10 cellular contexts compared by ENCODE assay signal in the genomic region with DNA sequence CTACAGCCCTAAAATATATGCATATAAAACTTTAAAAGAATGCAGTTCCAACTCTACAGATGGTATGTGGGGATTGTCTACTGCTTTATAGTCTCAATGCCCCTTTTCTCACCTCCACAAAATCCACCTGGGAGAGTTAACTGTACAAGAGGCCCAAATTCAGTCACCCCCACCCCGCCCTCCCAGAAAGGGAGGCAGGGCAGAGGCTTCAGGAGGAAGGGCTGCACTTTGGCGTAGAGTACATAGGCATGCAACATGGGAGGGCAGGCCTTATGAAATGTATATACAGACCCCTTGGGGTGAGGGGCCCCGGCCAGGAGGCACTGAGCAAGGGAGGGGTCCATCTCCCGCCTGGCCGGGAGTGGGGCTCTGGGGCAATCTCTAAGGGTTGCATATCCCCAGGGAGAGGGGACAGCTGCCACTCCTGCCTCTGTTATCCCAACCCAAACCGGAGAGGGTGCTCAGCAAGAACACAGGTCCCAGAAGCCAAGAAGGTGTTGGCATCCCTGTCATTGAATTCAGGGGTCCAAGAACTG. TPM values are rescaled to one million over a fixed set of nuclear protein-coding genes. Genes with fewer than 3 reads are reported as not detected.
DNase-seq lines count a peak whose midpoint lies in the region; ATAC-seq, FAIRE-seq and TF ChIP-seq lines count a peak whose summit lies in the region.
"Had no signal": no experiment of that assay in that cellular context is flagged by ENCODE, and none has a peak within 500 bp of the region (broad histone marks: within the 10 kb centered on the region; RNA-seq: fewer than 3 reads in every experiment).

No MANE protein-coding gene starts in this region.

- no peaks in the 10 kb centered on the region for H3K9me3 ChIP-seq in HepG2 (ENCODE audit: low read length)
- no peaks in the 10 kb centered on the region for H3K9me3 ChIP-seq in tibial artery

- H2AFZ ChIP-seq in HepG2 (ENCODE audit: low read length): no peak overlapping the region

- no peak for ATAC-seq in activated T-cell treated with anti-CD3 and anti-CD28 coated beads, Interleukin-2, amount 50 U/mL, for 72 hours (replicated peaks in 1 of 2)
- no peak for ATAC-seq in HepG2
- no peak for ATAC-seq in HG03039 (IDR thresholded peaks at IDR 0.05; ENCODE audit: unreplicated experiment)

- peaks cover 48% of the 10 kb centered on the region for H3K4me1 ChIP-seq in HepG2 (ENCODE audit: insufficient read depth, low read length)
- peaks cover 0 to 36% (median 22%) of the 10 kb centered on the region in 4 donors for H3K4me1 ChIP-seq in tibial artery

- 83% methylated on average over 4 of the region's 6 CpGs for WGBS in HepG2 (ENCODE audit: low lambda C conversion rate)

- peak overlapping the region; percentile 92 for H3K4me2 ChIP-seq in HepG2 (ENCODE audit: low read depth, low read length)

- BruUV-seq in HepG2 (replicated peaks; lab: Mats Ljungman, UMichigan): no TSS peak

- intact Hi-C loops in HepG2 (cut with micrococcal nuclease; ENCODE audit: unreplicated experiment) (no loop called here), tibial artery (cut with DNase I; ENCODE audit: low total_unique reads) (loop anchor here (5.0 kb wide), 3 partner anchors 34 to 99 kb away; a partner anchor contains a TSS)

- CTCF ChIA-PET in HepG2 (lab: Yijun Ruan, JAX; ENCODE audit: low intra/inter-chr PET ratio, low total read pairs): interaction anchor here (1.2 to 3.7 kb wide), 3 partner anchors 10 to 55 kb away, joined by 3 to 24 read pairs (median 4); no protein-coding TSS in a partner anchor

- peaks cover 43% of the 10 kb centered on the region for H3K4me1 Mint-ChIP-seq in activated T-cell treated with anti-CD3 and anti-CD28 coated beads, Interleukin-2, amount 50 U/mL, for 72 hours (ENCODE audit: low read depth)
- H3K4me1 Mint-ChIP-seq in activated naive CD8-positive, alpha-beta T cell treated with anti-CD3 and anti-CD28 coated beads for 36 hours: peaks cover 27% of the 10 kb centered on the region

- POLR2A ChIA-PET in HepG2 (lab: Yijun Ruan, JAX): interaction anchor here (8.3 kb wide), 1 partner anchor 10 kb away, joined by 148 read pairs; a partner anchor contains a TSS

- TF ChIP-seq CTCF in HepG2 (CRISPR knock-in tag; IDR thresholded peaks at IDR 0.05) (no peak), tibial artery (IDR thresholded peaks at IDR 0.05) (no peak)

- H3K4me3 Mint-ChIP-seq in activated T-cell treated with anti-CD3 and anti-CD28 coated beads, Interleukin-2, amount 50 U/mL, for 72 hours: peak overlapping the region; percentile 91 to 93
- H3K4me3 Mint-ChIP-seq in activated naive CD8-positive, alpha-beta T cell treated with anti-CD3 and anti-CD28 coated beads for 36 hours: peak overlapping the region; percentile 88

- no peak for FAIRE-seq in HepG2 (lab: Jason Lieb, UNC)

- H3K36me3 Mint-ChIP-seq in activated T-cell treated with anti-CD3 and anti-CD28 coated beads, Interleukin-2, amount 50 U/mL, for 72 hours (ENCODE audit: insufficient read depth in 2 of 2): peaks cover 2 to 9% of the 10 kb centered on the region in 2 donors
- peaks cover 23% of the 10 kb centered on the region for H3K36me3 Mint-ChIP-seq in activated naive CD8-positive, alpha-beta T cell treated with anti-CD3 and anti-CD28 coated beads for 36 hours

- H3K36me3 ChIP-seq in HepG2 (replicated peaks in 1 of 2; ENCODE audit: control insufficient read depth in 1 of 2, insufficient read depth in 2 of 2, low read length in 2 of 2): peaks cover 24 to 59% of the 10 kb centered on the region in 2 experiments
- H3K36me3 ChIP-seq in tibial artery: peaks cover 32 to 69% (median 63%) of the 10 kb centered on the region in 3 donors

- TF ChIP-seq POLR2A in HepG2 (IDR thresholded peaks at IDR 0.05; ENCODE audit: insufficient read depth in 1 of 2, low read depth in 2 of 2, low read length in 2 of 2): no peak

- no peaks in the 10 kb centered on the region for H3K27me3 Mint-ChIP-seq in activated T-cell treated with anti-CD3 and anti-CD28 coated beads, Interleukin-2, amount 50 U/mL, for 72 hours (ENCODE audit: low read depth)
- no peaks in the 10 kb centered on the region for H3K27me3 Mint-ChIP-seq in activated naive CD8-positive, alpha-beta T cell treated with anti-CD3 and anti-CD28 coated beads for 36 hours

- in situ Hi-C loops in HepG2 (cut with HindIII; ENCODE audit: extremely low pct_ligation_motif_present, low pct_unique_long_range_greater_than_20kb): loop anchor here (5.0 kb wide), 1 partner anchor 34 kb away; no protein-coding TSS in a partner anchor

- no peaks in the 10 kb centered on the region; a peak in 1 of 5 replicates for H3K27me3 ChIP-seq in HepG2 (ENCODE audit: control insufficient read depth in 1 of 2, insufficient read depth in 2 of 2, low read length in 2 of 2)
- H3K27me3 ChIP-seq in tibial artery: no peaks in the 10 kb centered on the region

- peak overlapping the region; percentile 96 for H3K27ac ChIP-seq in HepG2 (ENCODE audit: extremely low read length, insufficient read depth, low read length)
- peak overlapping the region; percentile 95 to 98 for H3K27ac ChIP-seq in tibial artery

- H3K9me3 Mint-ChIP-seq in activated T-cell treated with anti-CD3 and anti-CD28 coated beads, Interleukin-2, amount 50 U/mL, for 72 hours: no peaks in the 10 kb centered on the region
- H3K9me3 Mint-ChIP-seq in activated naive CD8-positive, alpha-beta T cell treated with anti-CD3 and anti-CD28 coated beads for 36 hours: no peaks in the 10 kb centered on the region

- peak overlapping the region; percentile 97 for H3K9ac ChIP-seq in HepG2 (ENCODE audit: insufficient read depth, low read depth, low read length)

- TF ChIP-seq EP300 in HepG2 (IDR thresholded peaks at IDR 0.05; ENCODE audit: low read depth in 2 of 2, low read length in 2 of 2) (no peak), HepG2 (CRISPR knock-in tag; IDR thresholded peaks at IDR 0.05; ENCODE audit: borderline replicate concordance) (no peak)

- TF ChIP-seq RAD21 in HepG2 (CRISPR knock-in tag; IDR thresholded peaks at IDR 0.05): no peak

- peak overlapping the region; percentile 92 for H3K27ac Mint-ChIP-seq in activated T-cell treated with anti-CD3 and anti-CD28 coated beads, Interleukin-2, amount 50 U/mL, for 72 hours
- H3K27ac Mint-ChIP-seq in activated naive CD8-positive, alpha-beta T cell treated with anti-CD3 and anti-CD28 coated beads for 36 hours: peak overlapping the region; percentile 89

- no peak for DNase-seq in activated T-cell treated with anti-CD3 and anti-CD28 coated beads, Interleukin-2, amount 50 U/mL, for 72 hours
- DNase-seq in activated T-cell treated with anti-CD3 and anti-CD28 coated beads, Interleukin-2, amount 50 U/mL, for 48 hours: no peak
- DNase-seq in activated naive CD8-positive, alpha-beta T cell treated with anti-CD3 and anti-CD28 coated beads for 36 hours: no peak
- no peak for DNase-seq in HepG2 (ENCODE audit: low spot score)
- no peak for DNase-seq in tibial artery
- DNase-seq in NCI-H2107 (lab: John Stamatoyannopoulos, UW): no peak
- DNase-seq in AML-193 (lab: John Stamatoyannopoulos, UW): no peak
- DNase-seq: activated CD8-positive, alpha-beta memory T cell treated with anti-CD3 and anti-CD28 coated beads, Interleukin-2, amount 50 U/mL, for 48 hours; NCI-H1930 had no signal

- peak overlapping the region; percentile 72 to 87 (median 80); a peak in 5 of 6 replicates for H3K4me3 ChIP-seq in HepG2 (replicated peaks in 1 of 3; ENCODE audit: insufficient read depth in 1 of 3, low read depth in 2 of 3, low read length in 3 of 3)
- peak overlapping the region; percentile 77 to 78 for H3K4me3 ChIP-seq in tibial artery

- peaks cover 20% of the 10 kb centered on the region for H3K79me2 ChIP-seq in HepG2 (ENCODE audit: insufficient read depth, low read length)

- H4K20me1 ChIP-seq in HepG2 (ENCODE audit: insufficient read depth, low read length): no peaks in the 10 kb centered on the region

RNA-seq across cellular contexts. Expression of a gene that starts 1.3 kb away (rescaled TPM):
- total RNA-seq in activated T-cell treated with anti-CD3 and anti-CD28 coated beads, Interleukin-2, amount 50 U/mL, for 72 hours: 10 to 100 TPM; 43.6 to 45.3 TPM
- total RNA-seq in activated naive CD8-positive, alpha-beta T cell treated with anti-CD3 and anti-CD28 coated beads for 36 hours: 10 to 100 TPM; 24.2 to 25.1 TPM
- total RNA-seq in HepG2 (2016; rRNA removed; fragmentation: Illumina TruSeq; extraction: Trizol): 20.3 and 21.3 TPM in 2 replicates
- 3.2 and 3.5 TPM in 2 replicates for total RNA-seq in HepG2 (2016; cell fraction: cytosol; rRNA removed; fragmentation: Illumina TruSeq; extraction: Trizol; ENCODE audit: low read depth)
- total RNA-seq in HepG2 (2016; cell fraction: insoluble cytoplasmic fraction; rRNA removed; fragmentation: Illumina TruSeq; extraction: Trizol): 19.3 and 19.4 TPM in 2 replicates
- 14.9 and 16.1 TPM in 2 replicates for total RNA-seq in HepG2 (2016; cell fraction: membrane; rRNA removed; fragmentation: Illumina TruSeq; extraction: Trizol)
- 10.9 and 15.3 TPM in 2 replicates for total RNA-seq in HepG2 (2016; cell fraction: nucleus; rRNA removed; fragmentation: Illumina TruSeq; extraction: Trizol)
- 21.8 and 24.3 TPM in 2 replicates for polyA plus RNA-seq in HepG2 (2011; rRNA removed)
- 16.5 and 18.4 TPM in 2 replicates for polyA plus RNA-seq in HepG2 (2011; cell fraction: cytosol; rRNA removed)
- polyA plus RNA-seq in HepG2 (2011; cell fraction: nucleus; rRNA removed): 31.3 and 35.1 TPM in 2 replicates
- polyA plus RNA-seq in HepG2 (2012): 16.9 and 18.8 TPM in 2 replicates
- polyA plus RNA-seq in HepG2 (2016; cell fraction: cytosol; fragmentation: Illumina TruSeq; extraction: Trizol; ENCODE audit: low read depth): 3.3 TPM in 2 replicates
- polyA plus RNA-seq in HepG2 (2016; cell fraction: insoluble cytoplasmic fraction; fragmentation: Illumina TruSeq; extraction: Trizol; ENCODE audit: low read depth): 23.0 and 27.3 TPM in 2 replicates
- 11.9 and 12.7 TPM in 2 replicates for polyA plus RNA-seq in HepG2 (2016; cell fraction: membrane; fragmentation: Illumina TruSeq; extraction: Trizol; ENCODE audit: low read depth)
- 25.6 and 27.8 TPM in 2 replicates for polyA plus RNA-seq in HepG2 (2016; cell fraction: nucleus; fragmentation: Illumina TruSeq; extraction: Trizol; ENCODE audit: insufficient read depth, low read depth)
- polyA minus RNA-seq in HepG2 (2011; rRNA and poly(A)+ RNA removed; ENCODE audit: low replicate concordance): 20.6 and 39.8 TPM in 2 replicates
- polyA minus RNA-seq in HepG2 (2011; cell fraction: cytosol; rRNA and poly(A)+ RNA removed): 12.1 and 13.1 TPM in 2 replicates
- 11.5 and 15.9 TPM in 2 replicates for polyA minus RNA-seq in HepG2 (2011; cell fraction: nucleus; rRNA and poly(A)+ RNA removed)

RNA-seq across cellular contexts. Expression of a gene that starts 7.0 kb away (rescaled TPM):
- total RNA-seq in activated T-cell treated with anti-CD3 and anti-CD28 coated beads, Interleukin-2, amount 50 U/mL, for 72 hours: 10 to 100 TPM; 28.0 to 48.0 TPM
- 10 to 100 TPM; 12.2 to 13.2 TPM for total RNA-seq in activated naive CD8-positive, alpha-beta T cell treated with anti-CD3 and anti-CD28 coated beads for 36 hours
- total RNA-seq in HepG2 (2016; rRNA removed; fragmentation: Illumina TruSeq; extraction: Trizol): 7.3 and 16.3 TPM in 2 replicates
- total RNA-seq in HepG2 (2016; cell fraction: cytosol; rRNA removed; fragmentation: Illumina TruSeq; extraction: Trizol; ENCODE audit: low read depth): 2.0 and 2.1 TPM in 2 replicates
- total RNA-seq in HepG2 (2016; cell fraction: insoluble cytoplasmic fraction; rRNA removed; fragmentation: Illumina TruSeq; extraction: Trizol): 5.9 and 16.8 TPM in 2 replicates
- 2.1 and 2.2 TPM in 2 replicates for total RNA-seq in HepG2 (2016; cell fraction: membrane; rRNA removed; fragmentation: Illumina TruSeq; extraction: Trizol)
- 16.4 and 17.3 TPM in 2 replicates for total RNA-seq in HepG2 (2016; cell fraction: nucleus; rRNA removed; fragmentation: Illumina TruSeq; extraction: Trizol)
- 31.9 and 40.0 TPM in 2 replicates for polyA plus RNA-seq in HepG2 (2011; rRNA removed)
- polyA plus RNA-seq in HepG2 (2011; cell fraction: cytosol; rRNA removed): 30.4 and 31.5 TPM in 2 replicates
- 31.2 and 36.7 TPM in 2 replicates for polyA plus RNA-seq in HepG2 (2011; cell fraction: nucleus; rRNA removed)
- polyA plus RNA-seq in HepG2 (2012): 17.1 and 23.1 TPM in 2 replicates
- 0.68 and 0.86 TPM in 2 replicates for polyA plus RNA-seq in HepG2 (2016; cell fraction: cytosol; fragmentation: Illumina TruSeq; extraction: Trizol; ENCODE audit: low read depth)
- polyA plus RNA-seq in HepG2 (2016; cell fraction: insoluble cytoplasmic fraction; fragmentation: Illumina TruSeq; extraction: Trizol; ENCODE audit: low read depth): 5.1 and 5.5 TPM in 2 replicates
- polyA plus RNA-seq in HepG2 (2016; cell fraction: membrane; fragmentation: Illumina TruSeq; extraction: Trizol; ENCODE audit: low read depth): 1.1 and 1.3 TPM in 2 replicates
- 22.7 and 24.2 TPM in 2 replicates for polyA plus RNA-seq in HepG2 (2016; cell fraction: nucleus; fragmentation: Illumina TruSeq; extraction: Trizol; ENCODE audit: insufficient read depth, low read depth)
- polyA minus RNA-seq in HepG2 (2011; rRNA and poly(A)+ RNA removed; ENCODE audit: low replicate concordance): 25.2 and 29.8 TPM in 2 replicates
- 12.7 and 15.3 TPM in 2 replicates for polyA minus RNA-seq in HepG2 (2011; cell fraction: cytosol; rRNA and poly(A)+ RNA removed)
- polyA minus RNA-seq in HepG2 (2011; cell fraction: nucleus; rRNA and poly(A)+ RNA removed): 12.6 and 15.4 TPM in 2 replicates

RNA-seq across cellular contexts. Expression of a gene that starts 7.7 kb away (rescaled TPM):
- 10 to 100 TPM; 55.8 to 58.6 TPM for total RNA-seq in activated T-cell treated with anti-CD3 and anti-CD28 coated beads, Interleukin-2, amount 50 U/mL, for 72 hours
- total RNA-seq in activated naive CD8-positive, alpha-beta T cell treated with anti-CD3 and anti-CD28 coated beads for 36 hours: 10 to 100 TPM; 34.7 to 38.4 TPM
- 52.0 and 55.0 TPM in 2 replicates for total RNA-seq in HepG2 (2016; rRNA removed; fragmentation: Illumina TruSeq; extraction: Trizol)
- total RNA-seq in HepG2 (2016; cell fraction: cytosol; rRNA removed; fragmentation: Illumina TruSeq; extraction: Trizol; ENCODE audit: low read depth): 10.4 and 11.4 TPM in 2 replicates
- 43.4 and 62.0 TPM in 2 replicates for total RNA-seq in HepG2 (2016; cell fraction: insoluble cytoplasmic fraction; rRNA removed; fragmentation: Illumina TruSeq; extraction: Trizol)
- total RNA-seq in HepG2 (2016; cell fraction: membrane; rRNA removed; fragmentation: Illumina TruSeq; extraction: Trizol): 32.4 and 34.5 TPM in 2 replicates
- 38.5 and 42.7 TPM in 2 replicates for total RNA-seq in HepG2 (2016; cell fraction: nucleus; rRNA removed; fragmentation: Illumina TruSeq; extraction: Trizol)
- polyA plus RNA-seq in HepG2 (2011; rRNA removed): 137 and 146 TPM in 2 replicates
- 58.2 and 72.4 TPM in 2 replicates for polyA plus RNA-seq in HepG2 (2011; cell fraction: cytosol; rRNA removed)
- polyA plus RNA-seq in HepG2 (2011; cell fraction: nucleus; rRNA removed): 261 and 328 TPM in 2 replicates
- 46.9 and 60.8 TPM in 2 replicates for polyA plus RNA-seq in HepG2 (2012)
- 13.4 and 13.5 TPM in 2 replicates for polyA plus RNA-seq in HepG2 (2016; cell fraction: cytosol; fragmentation: Illumina TruSeq; extraction: Trizol; ENCODE audit: low read depth)
- 59.8 and 73.1 TPM in 2 replicates for polyA plus RNA-seq in HepG2 (2016; cell fraction: insoluble cytoplasmic fraction; fragmentation: Illumina TruSeq; extraction: Trizol; ENCODE audit: low read depth)
- 34.6 and 37.7 TPM in 2 replicates for polyA plus RNA-seq in HepG2 (2016; cell fraction: membrane; fragmentation: Illumina TruSeq; extraction: Trizol; ENCODE audit: low read depth)
- 141 and 171 TPM in 2 replicates for polyA plus RNA-seq in HepG2 (2016; cell fraction: nucleus; fragmentation: Illumina TruSeq; extraction: Trizol; ENCODE audit: insufficient read depth, low read depth)
- 119 and 193 TPM in 2 replicates for polyA minus RNA-seq in HepG2 (2011; rRNA and poly(A)+ RNA removed; ENCODE audit: low replicate concordance)
- 49.8 and 52.4 TPM in 2 replicates for polyA minus RNA-seq in HepG2 (2011; cell fraction: cytosol; rRNA and poly(A)+ RNA removed)
- polyA minus RNA-seq in HepG2 (2011; cell fraction: nucleus; rRNA and poly(A)+ RNA removed): 37.5 and 41.5 TPM in 2 replicates

RNA-seq across cellular contexts. Expression of a gene that starts 11.6 kb away (rescaled TPM):
- total RNA-seq in activated T-cell treated with anti-CD3 and anti-CD28 coated beads, Interleukin-2, amount 50 U/mL, for 72 hours: 100 to 1,000 TPM; 251 to 304 TPM
- total RNA-seq in activated naive CD8-positive, alpha-beta T cell treated with anti-CD3 and anti-CD28 coated beads for 36 hours: 100 to 1,000 TPM; 156 TPM
- total RNA-seq in HepG2 (2016; rRNA removed; fragmentation: Illumina TruSeq; extraction: Trizol): 217 and 268 TPM in 2 replicates
- total RNA-seq in HepG2 (2016; cell fraction: cytosol; rRNA removed; fragmentation: Illumina TruSeq; extraction: Trizol; ENCODE audit: low read depth): 95.8 and 111 TPM in 2 replicates
- total RNA-seq in HepG2 (2016; cell fraction: insoluble cytoplasmic fraction; rRNA removed; fragmentation: Illumina TruSeq; extraction: Trizol): 219 and 283 TPM in 2 replicates
- total RNA-seq in HepG2 (2016; cell fraction: membrane; rRNA removed; fragmentation: Illumina TruSeq; extraction: Trizol): 160 and 171 TPM in 2 replicates
- 75.7 and 82.8 TPM in 2 replicates for total RNA-seq in HepG2 (2016; cell fraction: nucleus; rRNA removed; fragmentation: Illumina TruSeq; extraction: Trizol)
- polyA plus RNA-seq in HepG2 (2011; rRNA removed): 122 and 222 TPM in 2 replicates
- 141 and 184 TPM in 2 replicates for polyA plus RNA-seq in HepG2 (2011; cell fraction: cytosol; rRNA removed)
- 54.7 and 67.5 TPM in 2 replicates for polyA plus RNA-seq in HepG2 (2011; cell fraction: nucleus; rRNA removed)
- polyA plus RNA-seq in HepG2 (2012): 103 and 128 TPM in 2 replicates
- polyA plus RNA-seq in HepG2 (2016; cell fraction: cytosol; fragmentation: Illumina TruSeq; extraction: Trizol; ENCODE audit: low read depth): 98.3 and 114 TPM in 2 replicates
- polyA plus RNA-seq in HepG2 (2016; cell fraction: insoluble cytoplasmic fraction; fragmentation: Illumina TruSeq; extraction: Trizol; ENCODE audit: low read depth): 306 and 328 TPM in 2 replicates
- 149 and 155 TPM in 2 replicates for polyA plus RNA-seq in HepG2 (2016; cell fraction: membrane; fragmentation: Illumina TruSeq; extraction: Trizol; ENCODE audit: low read depth)
- 139 and 158 TPM in 2 replicates for polyA plus RNA-seq in HepG2 (2016; cell fraction: nucleus; fragmentation: Illumina TruSeq; extraction: Trizol; ENCODE audit: insufficient read depth, low read depth)
- 89.2 and 369 TPM in 2 replicates for polyA minus RNA-seq in HepG2 (2011; rRNA and poly(A)+ RNA removed; ENCODE audit: low replicate concordance)
- 31.4 and 39.6 TPM in 2 replicates for polyA minus RNA-seq in HepG2 (2011; cell fraction: cytosol; rRNA and poly(A)+ RNA removed)
- 20.0 and 31.2 TPM in 2 replicates for polyA minus RNA-seq in HepG2 (2011; cell fraction: nucleus; rRNA and poly(A)+ RNA removed)

RNA-seq across cellular contexts. Expression of a gene that starts 20.3 kb away (rescaled TPM):
- 10 to 100 TPM; 45.5 to 55.1 TPM for total RNA-seq in activated T-cell treated with anti-CD3 and anti-CD28 coated beads, Interleukin-2, amount 50 U/mL, for 72 hours
- total RNA-seq in activated naive CD8-positive, alpha-beta T cell treated with anti-CD3 and anti-CD28 coated beads for 36 hours: 10 to 100 TPM; 54.2 to 56.1 TPM
- 32.8 and 32.9 TPM in 2 replicates for total RNA-seq in HepG2 (2016; rRNA removed; fragmentation: Illumina TruSeq; extraction: Trizol)
- total RNA-seq in HepG2 (2016; cell fraction: cytosol; rRNA removed; fragmentation: Illumina TruSeq; extraction: Trizol; ENCODE audit: low read depth): 21.5 and 22.7 TPM in 2 replicates
- 29.0 and 37.1 TPM in 2 replicates for total RNA-seq in HepG2 (2016; cell fraction: insoluble cytoplasmic fraction; rRNA removed; fragmentation: Illumina TruSeq; extraction: Trizol)
- 23.4 and 27.9 TPM in 2 replicates for total RNA-seq in HepG2 (2016; cell fraction: membrane; rRNA removed; fragmentation: Illumina TruSeq; extraction: Trizol)
- 37.9 and 38.9 TPM in 2 replicates for total RNA-seq in HepG2 (2016; cell fraction: nucleus; rRNA removed; fragmentation: Illumina TruSeq; extraction: Trizol)
- polyA plus RNA-seq in HepG2 (2011; rRNA removed): 25.9 and 30.3 TPM in 2 replicates
- 16.4 and 22.8 TPM in 2 replicates for polyA plus RNA-seq in HepG2 (2011; cell fraction: cytosol; rRNA removed)
- polyA plus RNA-seq in HepG2 (2011; cell fraction: nucleus; rRNA removed): 84.3 and 94.4 TPM in 2 replicates
- polyA plus RNA-seq in HepG2 (2012): 15.3 and 18.2 TPM in 2 replicates
- polyA plus RNA-seq in HepG2 (2016; cell fraction: cytosol; fragmentation: Illumina TruSeq; extraction: Trizol; ENCODE audit: low read depth): 17.3 and 18.3 TPM in 2 replicates
- polyA plus RNA-seq in HepG2 (2016; cell fraction: insoluble cytoplasmic fraction; fragmentation: Illumina TruSeq; extraction: Trizol; ENCODE audit: low read depth): 28.5 and 31.1 TPM in 2 replicates
- polyA plus RNA-seq in HepG2 (2016; cell fraction: membrane; fragmentation: Illumina TruSeq; extraction: Trizol; ENCODE audit: low read depth): 17.7 and 19.3 TPM in 2 replicates
- 64.3 and 72.6 TPM in 2 replicates for polyA plus RNA-seq in HepG2 (2016; cell fraction: nucleus; fragmentation: Illumina TruSeq; extraction: Trizol; ENCODE audit: insufficient read depth, low read depth)
- 34.0 and 163 TPM in 2 replicates for polyA minus RNA-seq in HepG2 (2011; rRNA and poly(A)+ RNA removed; ENCODE audit: low replicate concordance)
- polyA minus RNA-seq in HepG2 (2011; cell fraction: cytosol; rRNA and poly(A)+ RNA removed): 7.6 and 9.5 TPM in 2 replicates
- polyA minus RNA-seq in HepG2 (2011; cell fraction: nucleus; rRNA and poly(A)+ RNA removed): 15.7 and 16.8 TPM in 2 replicates
